2 cellular contexts compared by ENCODE assay signal in genomic region chr17:16214190-16215001, GRCh38.
TF ChIP-seq lines count a peak whose summit lies in the region.

No MANE protein-coding gene starts in this region.

TF ChIP-seq in K562, 482 proteins besides CTCF, POLR2A, EP300 and RAD21 (continued from another document):
- no peak for TF ChIP-seq NFIC (IDR thresholded peaks at IDR 0.05)
- TF ChIP-seq IRF2 (CRISPR knock-in tag; IDR thresholded peaks at IDR 0.05) = no peak

TF ChIP-seq in liver, 16 proteins besides CTCF, POLR2A, EP300 and RAD21 (continued from another document):
- TF ChIP-seq, protein P1, sequence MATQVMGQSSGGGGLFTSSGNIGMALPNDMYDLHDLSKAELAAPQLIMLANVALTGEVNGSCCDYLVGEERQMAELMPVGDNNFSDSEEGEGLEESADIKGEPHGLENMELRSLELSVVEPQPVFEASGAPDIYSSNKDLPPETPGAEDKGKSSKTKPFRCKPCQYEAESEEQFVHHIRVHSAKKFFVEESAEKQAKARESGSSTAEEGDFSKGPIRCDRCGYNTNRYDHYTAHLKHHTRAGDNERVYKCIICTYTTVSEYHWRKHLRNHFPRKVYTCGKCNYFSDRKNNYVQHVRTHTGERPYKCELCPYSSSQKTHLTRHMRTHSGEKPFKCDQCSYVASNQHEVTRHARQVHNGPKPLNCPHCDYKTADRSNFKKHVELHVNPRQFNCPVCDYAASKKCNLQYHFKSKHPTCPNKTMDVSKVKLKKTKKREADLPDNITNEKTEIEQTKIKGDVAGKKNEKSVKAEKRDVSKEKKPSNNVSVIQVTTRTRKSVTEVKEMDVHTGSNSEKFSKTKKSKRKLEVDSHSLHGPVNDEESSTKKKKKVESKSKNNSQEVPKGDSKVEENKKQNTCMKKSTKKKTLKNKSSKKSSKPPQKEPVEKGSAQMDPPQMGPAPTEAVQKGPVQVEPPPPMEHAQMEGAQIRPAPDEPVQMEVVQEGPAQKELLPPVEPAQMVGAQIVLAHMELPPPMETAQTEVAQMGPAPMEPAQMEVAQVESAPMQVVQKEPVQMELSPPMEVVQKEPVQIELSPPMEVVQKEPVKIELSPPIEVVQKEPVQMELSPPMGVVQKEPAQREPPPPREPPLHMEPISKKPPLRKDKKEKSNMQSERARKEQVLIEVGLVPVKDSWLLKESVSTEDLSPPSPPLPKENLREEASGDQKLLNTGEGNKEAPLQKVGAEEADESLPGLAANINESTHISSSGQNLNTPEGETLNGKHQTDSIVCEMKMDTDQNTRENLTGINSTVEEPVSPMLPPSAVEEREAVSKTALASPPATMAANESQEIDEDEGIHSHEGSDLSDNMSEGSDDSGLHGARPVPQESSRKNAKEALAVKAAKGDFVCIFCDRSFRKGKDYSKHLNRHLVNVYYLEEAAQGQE (IDR thresholded peaks at IDR 0.05) = no peak
- no peak for TF ChIP-seq RXRA (IDR thresholded peaks at IDR 0.05)
- TF ChIP-seq ZBTB33 (IDR thresholded peaks at IDR 0.05) = no peak
- TF ChIP-seq EGR1 (IDR thresholded peaks at IDR 0.05; ENCODE audit: low read depth in 2 of 2) = no peak
- no peak for TF ChIP-seq HNF4G (IDR thresholded peaks at IDR 0.05)
- no peak for TF ChIP-seq FOXA1 (IDR thresholded peaks at IDR 0.05)
- TF ChIP-seq ATF3 (IDR thresholded peaks at IDR 0.05) = no peak
- TF ChIP-seq GABPA (IDR thresholded peaks at IDR 0.05 in 1 of 2, conservative IDR thresholded peaks at IDR 0.05 in 1 of 2) = no peak
- no peak for TF ChIP-seq HNF4A (conservative IDR thresholded peaks at IDR 0.05)
- TF ChIP-seq TAF1 (conservative IDR thresholded peaks at IDR 0.05) = no peak
- no peak for TF ChIP-seq JUND (IDR thresholded peaks at IDR 0.05)
